20 cellular contexts compared by ENCODE assay signal in genomic region chr3:178100881-178101280, GRCh38.
"Had no signal": no experiment of that assay in that cellular context is flagged by ENCODE, and none has a peak within 500 bp of the region (broad histone marks: within the 10 kb centered on the region; RNA-seq: fewer than 3 reads in every experiment).

No MANE protein-coding gene starts in this region.

- H3K27me3 ChIP-seq: brain microvascular endothelial cell, foreskin keratinocyte, hepatocyte, spleen had no signal

- H3K36me3 ChIP-seq: brain microvascular endothelial cell, ovary, spleen had no signal

- H3K4me1 ChIP-seq: foreskin keratinocyte, spleen had no signal

- H3K4me3 ChIP-seq: hepatocyte, mucosa of descending colon, ovary, spleen had no signal

- H3K9me3 Mint-ChIP-seq: activated CD4-positive, alpha-beta T cell treated with anti-CD3 and anti-CD28 coated beads, Interleukin-2, amount 10 ng/mL, durations not matched to agents 24 days and 14 days; activated CD8-positive, alpha-beta T cell treated with anti-CD3 and anti-CD28 coated beads for 36 hours; activated naive CD8-positive, alpha-beta T cell treated with anti-CD3 and anti-CD28 coated beads, Interleukin-2, amount 10 ng/mL, durations not matched to agents 7 days and 5 days; activated T-helper 17 cell treated with anti-CD3 and anti-CD28 coated beads, Interleukin-2, amount 50 U/mL, for 72 hours; endodermal cell; memory B cell had no signal

- H3K27ac ChIP-seq: brain microvascular endothelial cell, epithelial cell of prostate, foreskin keratinocyte, hepatocyte, ovary, spleen had no signal

- H3K4me1 Mint-ChIP-seq: activated CD4-positive, alpha-beta T cell treated with anti-CD3 and anti-CD28 coated beads, Interleukin-2, amount 10 ng/mL, durations not matched to agents 24 days and 14 days; activated naive CD8-positive, alpha-beta T cell treated with anti-CD3 and anti-CD28 coated beads, Interleukin-2, amount 10 ng/mL, durations not matched to agents 7 days and 5 days; activated T-helper 17 cell treated with anti-CD3 and anti-CD28 coated beads, Interleukin-2, amount 50 U/mL, for 72 hours; memory B cell had no signal

- H3K27ac Mint-ChIP-seq: activated CD4-positive, alpha-beta T cell treated with anti-CD3 and anti-CD28 coated beads, Interleukin-2, amount 10 ng/mL, durations not matched to agents 24 days and 14 days; activated CD8-positive, alpha-beta T cell treated with anti-CD3 and anti-CD28 coated beads for 36 hours; activated naive CD8-positive, alpha-beta T cell treated with anti-CD3 and anti-CD28 coated beads, Interleukin-2, amount 10 ng/mL, durations not matched to agents 7 days and 5 days; activated T-helper 17 cell treated with anti-CD3 and anti-CD28 coated beads, Interleukin-2, amount 50 U/mL, for 72 hours; endodermal cell; memory B cell had no signal

- H3K79me2 ChIP-seq: hepatocyte had no signal

- H3K4me3 Mint-ChIP-seq: activated CD4-positive, alpha-beta T cell treated with anti-CD3 and anti-CD28 coated beads, Interleukin-2, amount 10 ng/mL, durations not matched to agents 24 days and 14 days; activated CD8-positive, alpha-beta T cell treated with anti-CD3 and anti-CD28 coated beads for 36 hours; activated naive CD8-positive, alpha-beta T cell treated with anti-CD3 and anti-CD28 coated beads, Interleukin-2, amount 10 ng/mL, durations not matched to agents 7 days and 5 days; activated T-helper 17 cell treated with anti-CD3 and anti-CD28 coated beads, Interleukin-2, amount 50 U/mL, for 72 hours; endodermal cell; memory B cell; naive thymus-derived CD4-positive, alpha-beta T cell had no signal

- H3K4me2 ChIP-seq: hepatocyte had no signal

- H2AFZ ChIP-seq: hepatocyte had no signal

- DNase-seq: activated CD4-positive, alpha-beta T cell treated with anti-CD3 and anti-CD28 coated beads, Interleukin-2, amount 10 ng/mL, durations not matched to agents 24 days and 14 days; activated CD8-positive, alpha-beta T cell treated with anti-CD3 and anti-CD28 coated beads for 36 hours; activated naive CD4-positive, alpha-beta T cell; activated naive CD8-positive, alpha-beta T cell treated with anti-CD3 and anti-CD28 coated beads, Interleukin-2, amount 10 ng/mL, durations not matched to agents 7 days and 5 days; activated T-cell treated with anti-CD3 and anti-CD28 coated beads, Interleukin-2, amount 50 U/mL, for 1 hour; brain microvascular endothelial cell; central memory CD4-positive, alpha-beta T cell; endodermal cell; foreskin keratinocyte; mucosa of descending colon; naive thymus-derived CD4-positive, alpha-beta T cell; ovary; spleen; stimulated activated CD8-positive, alpha-beta memory T cell treated with anti-CD3 and anti-CD28 coated beads, Interleukin-4, amount 100 ng/mL, for 48 hours; stimulated activated naive CD4-positive, alpha-beta T cell; T1000 had no signal

- H3K27me3 Mint-ChIP-seq: activated CD4-positive, alpha-beta T cell treated with anti-CD3 and anti-CD28 coated beads, Interleukin-2, amount 10 ng/mL, durations not matched to agents 24 days and 14 days; activated CD8-positive, alpha-beta T cell treated with anti-CD3 and anti-CD28 coated beads for 36 hours; activated naive CD8-positive, alpha-beta T cell treated with anti-CD3 and anti-CD28 coated beads, Interleukin-2, amount 10 ng/mL, durations not matched to agents 7 days and 5 days; activated T-helper 17 cell treated with anti-CD3 and anti-CD28 coated beads, Interleukin-2, amount 50 U/mL, for 72 hours; naive thymus-derived CD4-positive, alpha-beta T cell had no signal

- H3K9me3 ChIP-seq: mucosa of descending colon, ovary, spleen had no signal

- H3K36me3 Mint-ChIP-seq: activated naive CD8-positive, alpha-beta T cell treated with anti-CD3 and anti-CD28 coated beads, Interleukin-2, amount 10 ng/mL, durations not matched to agents 7 days and 5 days; memory B cell; naive thymus-derived CD4-positive, alpha-beta T cell had no signal
